Comparison of ENCODE assay signal across 13 cellular contexts in genomic region chr6:78911218-78911617, GRCh38. TPM values are rescaled to one million over a fixed set of nuclear protein-coding genes. Genes with fewer than 3 reads are reported as not detected.
DNase-seq lines count a peak whose midpoint lies in the region; ATAC-seq, FAIRE-seq and TF ChIP-seq lines count a peak whose summit lies in the region.
"Had no signal": no experiment of that assay in that cellular context is flagged by ENCODE, and none has a peak within 500 bp of the region (broad histone marks: within the 10 kb centered on the region; RNA-seq: fewer than 3 reads in every experiment).

No MANE protein-coding gene starts in this region.

- H3K9me1 ChIP-seq in endothelial cell of umbilical vein (replicated peaks; ENCODE audit: control insufficient read depth, extremely low read depth, insufficient read depth, low read length), result no peaks in the 10 kb centered on the region

- no TSS peak for BruUV-seq in endothelial cell of umbilical vein (replicated peaks; lab: Mats Ljungman, UMichigan)

- no peaks in the 10 kb centered on the region for H3K4me1 ChIP-seq in CD8-positive, alpha-beta T cell (ENCODE audit: insufficient read depth, low read length)
- peaks cover 13% of the 10 kb centered on the region for H3K4me1 ChIP-seq in RWPE2 (ENCODE audit: insufficient read depth, poor library complexity, severe bottlenecking)
- H3K4me1 ChIP-seq in endothelial cell of umbilical vein (ENCODE audit: control insufficient read depth, extremely low read depth, insufficient read depth, low read length), result peaks cover 8% of the 10 kb centered on the region
- H3K4me1 ChIP-seq: adrenal gland had no signal

- H3K4me1 Mint-ChIP-seq in CD8-positive, alpha-beta T cell (ENCODE audit: low read depth), result peaks cover 18% of the 10 kb centered on the region
- peaks cover 19% of the 10 kb centered on the region for H3K4me1 Mint-ChIP-seq in nephron progenitor cell

- H3K9me3 ChIP-seq in CD8-positive, alpha-beta T cell (ENCODE audit: low read length), result no peaks in the 10 kb centered on the region
- H3K9me3 ChIP-seq in RWPE2 (ENCODE audit: severe bottlenecking) (no peaks in the 10 kb centered on the region), endothelial cell of umbilical vein (replicated peaks; ENCODE audit: control insufficient read depth, insufficient read depth, low read length) (no peaks in the 10 kb centered on the region)
- H3K9me3 ChIP-seq: adrenal gland, upper lobe of left lung had no signal

- no peaks in the 10 kb centered on the region for H3K79me2 ChIP-seq in endothelial cell of umbilical vein (ENCODE audit: control insufficient read depth, insufficient read depth, low read length)

- no peak overlapping the region for H3K4me3 ChIP-seq in CD8-positive, alpha-beta T cell (ENCODE audit: low read depth, low read length)
- no peak overlapping the region for H3K4me3 ChIP-seq in RWPE2 (ENCODE audit: severe bottlenecking)
- H3K4me3 ChIP-seq in endothelial cell of umbilical vein (replicated peaks in 1 of 3; ENCODE audit: insufficient read depth in 1 of 3, low read depth in 1 of 3, low read length in 3 of 3), result peak overlapping the region in 1 of 3 experiments; percentile 59

- peak overlapping the region; percentile 33 for H3K4me3 Mint-ChIP-seq in CD8-positive, alpha-beta T cell
- peak overlapping the region; percentile 80 for H3K4me3 Mint-ChIP-seq in nephron progenitor cell

- no peak for TF ChIP-seq CTCF in CD8-positive, alpha-beta T cell (IDR thresholded peaks at IDR 0.05)
- no peak for TF ChIP-seq CTCF in RWPE2 (IDR thresholded peaks at IDR 0.05; ENCODE audit: poor library complexity, severe bottlenecking)
- TF ChIP-seq CTCF in endothelial cell of umbilical vein (IDR thresholded peaks at IDR 0.05; ENCODE audit: extremely low read depth in 1 of 2, insufficient read depth in 1 of 2, low read depth in 1 of 2, low read length in 2 of 2), result no peak
- no peak for TF ChIP-seq CTCF in nephron progenitor cell (IDR thresholded peaks at IDR 0.05)

- H3K27me3 ChIP-seq in CD8-positive, alpha-beta T cell (ENCODE audit: insufficient read depth, low read length), result peaks cover 4% of the 10 kb centered on the region
- H3K27me3 ChIP-seq in RWPE2 (ENCODE audit: insufficient read depth, poor library complexity, severe bottlenecking) (no peaks in the 10 kb centered on the region), endothelial cell of umbilical vein (ENCODE audit: control insufficient read depth in 2 of 2, insufficient read depth in 2 of 2, low read length in 2 of 2) (no peaks in the 10 kb centered on the region)
- H3K27me3 ChIP-seq: adrenal gland, upper lobe of left lung had no signal

- H3K27ac ChIP-seq in CD8-positive, alpha-beta T cell (ENCODE audit: low read depth, low read length), result no peak overlapping the region
- H3K27ac ChIP-seq in RWPE2 (ENCODE audit: poor library complexity, severe bottlenecking) (no peak overlapping the region), endothelial cell of umbilical vein (ENCODE audit: insufficient read depth, low read depth, low read length) (no peak overlapping the region)
- H3K27ac ChIP-seq: adrenal gland, upper lobe of left lung, WERI-Rb-1 had no signal

- no peak for TF ChIP-seq POLR2A in endothelial cell of umbilical vein (IDR thresholded peaks at IDR 0.05; ENCODE audit: low read depth, low read length)

- H3K36me3 Mint-ChIP-seq in CD8-positive, alpha-beta T cell, result no peaks in the 10 kb centered on the region
- H3K36me3 Mint-ChIP-seq in nephron progenitor cell (ENCODE audit: low read depth), result peaks cover 27% of the 10 kb centered on the region

- peak overlapping the region; percentile 90 for H3K4me2 ChIP-seq in endothelial cell of umbilical vein (ENCODE audit: insufficient read depth, low read length)

- intact Hi-C loops in CD8-positive, alpha-beta T cell (cut with DNase I, micrococcal nuclease), result no loop called here
- intact Hi-C loops in endothelial cell of umbilical vein (cut with micrococcal nuclease), result no loop called here

- no peak overlapping the region for H3K9ac ChIP-seq in endothelial cell of umbilical vein (replicated peaks; ENCODE audit: extremely low read depth, insufficient read depth, low read length)

- no peak for FAIRE-seq in endothelial cell of umbilical vein (lab: Jason Lieb, UNC)
- FAIRE-seq: RCC 7860 had no signal

- no peak overlapping the region for H3K27ac Mint-ChIP-seq in CD8-positive, alpha-beta T cell
- peak overlapping the region; percentile 20 for H3K27ac Mint-ChIP-seq in nephron progenitor cell

- dilution Hi-C loops in endothelial cell of umbilical vein (cut with MboI; ENCODE audit: extremely low pct_ligation_motif_present, low sequenced_read_pairs), result no loop called here

- H3K9me3 Mint-ChIP-seq in CD8-positive, alpha-beta T cell, result peaks cover 2% of the 10 kb centered on the region
- H3K9me3 Mint-ChIP-seq in nephron progenitor cell, result peaks cover 20% of the 10 kb centered on the region

- CTCF ChIA-PET in CD8-positive, alpha-beta T cell (lab: Charles Lee), result interaction anchor here (0.6 kb wide), 1 partner anchor 974 kb away, joined by 4 read pairs; no protein-coding TSS in a partner anchor
- CTCF ChIA-PET in endothelial cell of umbilical vein (lab: Charles Lee), result interaction anchor here (2.0 kb wide), 1 partner anchor 13 kb away, joined by 4 read pairs; no protein-coding TSS in a partner anchor

- no peak for DNase-seq in CD8-positive, alpha-beta T cell
- DNase-seq in RWPE2 (ENCODE audit: low spot score) (no peak), endothelial cell of umbilical vein (ENCODE audit: low read depth, low spot score) (no peak), nephron progenitor cell (no peak), amygdala (lab: John Stamatoyannopoulos, UW) (no peak), SKM-1 (lab: John Stamatoyannopoulos, UW; ENCODE audit: unreplicated experiment) (no peak), dermis blood vessel endothelial cell (no peak)
- DNase-seq: NCI-H2107, WERI-Rb-1 had no signal

- POLR2A ChIA-PET in CD8-positive, alpha-beta T cell (lab: Charles Lee), result no interaction called here
- POLR2A ChIA-PET in endothelial cell of umbilical vein (lab: Charles Lee), result no interaction called here

- peak overlapping the region; percentile 97 for H2AFZ ChIP-seq in endothelial cell of umbilical vein (ENCODE audit: low read depth, low read length)

- peaks cover 26% of the 10 kb centered on the region for H3K27me3 Mint-ChIP-seq in CD8-positive, alpha-beta T cell (ENCODE audit: low read depth)
- H3K27me3 Mint-ChIP-seq in nephron progenitor cell (ENCODE audit: low read depth, poor library complexity), result peaks cover 29% of the 10 kb centered on the region

- ATAC-seq in CD8-positive, alpha-beta T cell, result no peak
- ATAC-seq in RWPE2 (ENCODE audit: low read depth) (peak; percentile 18; the same call in 1 of the 3 replicates), HG02870 (IDR thresholded peaks at IDR 0.05; ENCODE audit: unreplicated experiment) (no peak)

- H4K20me1 ChIP-seq in endothelial cell of umbilical vein (replicated peaks; ENCODE audit: control insufficient read depth, extremely low read depth, insufficient read depth, low read length), result no peaks in the 10 kb centered on the region

- no peaks in the 10 kb centered on the region for H3K36me3 ChIP-seq in CD8-positive, alpha-beta T cell (ENCODE audit: insufficient read depth, low read length)
- H3K36me3 ChIP-seq in RWPE2 (ENCODE audit: low read depth) (no peaks in the 10 kb centered on the region), endothelial cell of umbilical vein (ENCODE audit: control insufficient read depth in 2 of 2, extremely low read depth in 1 of 2, insufficient read depth in 2 of 2, low read length in 2 of 2) (no peaks in the 10 kb centered on the region)
- H3K36me3 ChIP-seq: adrenal gland, upper lobe of left lung, WERI-Rb-1 had no signal

TF ChIP-seq in endothelial cell of umbilical vein, 7 proteins besides CTCF, POLR2A, EP300 and RAD21:
- no peak for TF ChIP-seq MAX (IDR thresholded peaks at IDR 0.05; ENCODE audit: insufficient read depth, insufficient read length)
- TF ChIP-seq MYC (IDR thresholded peaks at IDR 0.05; ENCODE audit: low read depth, low read length), result no peak
- no peak for TF ChIP-seq FOS (IDR thresholded peaks at IDR 0.05; ENCODE audit: borderline replicate concordance, insufficient read depth, low read length)
- TF ChIP-seq POLR2AphosphoS5 (IDR thresholded peaks at IDR 0.05; ENCODE audit: insufficient read depth, low read depth, low read length), result no peak
- no peak for TF ChIP-seq JUN (IDR thresholded peaks at IDR 0.05; ENCODE audit: borderline replicate concordance, insufficient read depth, insufficient read length, low read depth)
- TF ChIP-seq GATA2 (IDR thresholded peaks at IDR 0.05; ENCODE audit: insufficient read depth, insufficient read length, low read depth, low read length), result no peak
- no peak for TF ChIP-seq EZH2 (IDR thresholded peaks at IDR 0.05; ENCODE audit: borderline replicate concordance, low read depth, low read length, severe bottlenecking)

RNA-seq across cellular contexts. Expression of gene IRAK1BP1, which starts 43.9 kb away (rescaled TPM):
- total RNA-seq in CD8-positive, alpha-beta T cell, result 1 to 10 TPM; 1.0 to 1.3 TPM
- 2.7 and 3.0 TPM in 2 replicates for total RNA-seq in endothelial cell of umbilical vein
- polyA plus RNA-seq in endothelial cell of umbilical vein, result 1.5 and 1.8 TPM in 2 replicates
- polyA plus RNA-seq in endothelial cell of umbilical vein (2011; cell fraction: cytosol; rRNA removed), result 1.4 and 1.9 TPM in 2 replicates
- polyA plus RNA-seq in endothelial cell of umbilical vein (2011; cell fraction: nucleus; rRNA removed), result 2.6 and 3.4 TPM in 2 replicates
- polyA plus RNA-seq in endothelial cell of umbilical vein (2012), result 1.6 and 2.1 TPM in 2 replicates
- polyA minus RNA-seq in endothelial cell of umbilical vein, result 2.8 and 4.1 TPM in 2 replicates
- 1.5 TPM for polyA minus RNA-seq in endothelial cell of umbilical vein (2011; cell fraction: cytosol; rRNA and poly(A)+ RNA removed)
- polyA minus RNA-seq in endothelial cell of umbilical vein (2011; cell fraction: nucleus; rRNA and poly(A)+ RNA removed), result 6.5 and 6.8 TPM in 2 replicates
- total RNA-seq in dermis blood vessel endothelial cell, result 2.7 and 3.3 TPM in 2 replicates
